ENCODE assay signal across 37 cellular contexts in genomic region chr11:61272731-61273130, GRCh38. TPM values are rescaled to one million over a fixed set of nuclear protein-coding genes. Genes with fewer than 3 reads are reported as not detected.
"Had no signal": no experiment of that assay in that cellular context is flagged by ENCODE, and none has a peak within 500 bp of the region (broad histone marks: within the 10 kb centered on the region; RNA-seq: fewer than 3 reads in every experiment).

No MANE protein-coding gene starts in this region.

- H3K27me3 ChIP-seq: adrenal gland, body of pancreas, brain microvascular endothelial cell, cardiac muscle cell had no signal

- H3K4me1 ChIP-seq: adrenal gland, body of pancreas had no signal

- H3K4me3 ChIP-seq: adrenal gland, body of pancreas, cardiac muscle cell had no signal

- ATAC-seq: activated CD8-positive, alpha-beta T cell treated with anti-CD3 and anti-CD28 coated beads for 36 hours; activated naive CD4-positive, alpha-beta T cell treated with anti-CD3 and anti-CD28 coated beads, Interleukin-2, amount 50 U/mL, for 72 hours; activated T-cell treated with anti-CD3 and anti-CD28 coated beads, Interleukin-2, amount 50 U/mL, for 4 hours; activated T-cell treated with anti-CD3 and anti-CD28 coated beads, Interleukin-2, amount 50 U/mL, for 72 hours; activated T-helper 17 cell treated with anti-CD3 and anti-CD28 coated beads, Interleukin-2, amount 50 U/mL, for 72 hours; body of pancreas had no signal

- H3K36me3 ChIP-seq: adrenal gland, brain microvascular endothelial cell, cardiac muscle cell had no signal

- H3K27ac ChIP-seq: adrenal gland, body of pancreas, brain microvascular endothelial cell, cardiac muscle cell, VCaP had no signal

- FAIRE-seq: astrocyte, bronchial epithelial cell, TTC549 had no signal

- DNase-seq: activated B cell treated with CpG ODN at 0.5 μM for 24 hours; activated CD4-positive, alpha-beta memory T cell treated with anti-CD3 and anti-CD28 coated beads for 36 hours; activated CD4-positive, alpha-beta T cell treated with anti-CD3 and anti-CD28 coated beads for 4 hours; activated CD4-positive, alpha-beta T cell treated with anti-CD3 and anti-CD28 coated beads, Interleukin-2, amount 10 ng/mL, durations not matched to agents 24 days and 14 days; activated CD4-positive, alpha-beta T cell treated with anti-CD3 and anti-CD28 coated beads, Interleukin-2, amount 50 U/mL, for 1 hour; activated CD4-positive, alpha-beta T cell treated with anti-CD3 and anti-CD28 coated beads, Interleukin-2, amount 50 U/mL, for 4 hours; activated CD4-positive, CD25-positive, alpha-beta regulatory T cell treated with anti-CD3 and anti-CD28 coated beads, Interleukin-2, amount 50 U/mL, for 72 hours; activated CD8-positive, alpha-beta memory T cell treated with anti-CD3 and anti-CD28 coated beads, Interleukin-2, amount 50 U/mL, for 4 hours; activated CD8-positive, alpha-beta T cell treated with anti-CD3 and anti-CD28 coated beads for 36 hours; activated effector memory CD4-positive, alpha-beta T cell treated with anti-CD3 and anti-CD28 coated beads, Interleukin-2, amount 50 U/mL, for 16 hours; activated gamma-delta T cell treated with Interleukin-2 at 50 U/mL for 16 hours; activated naive CD4-positive, alpha-beta T cell; activated naive CD4-positive, alpha-beta T cell treated with anti-CD3 and anti-CD28 coated beads for 36 hours; activated naive CD4-positive, alpha-beta T cell treated with anti-CD3 and anti-CD28 coated beads, Interleukin-2, amount 50 U/mL, for 16 hours; activated naive CD8-positive, alpha-beta T cell treated with anti-CD3 and anti-CD28 coated beads for 36 hours; activated T-cell treated with anti-CD3 and anti-CD28 coated beads for 4 hours; activated T-cell treated with anti-CD3 and anti-CD28 coated beads, Interleukin-2, amount 50 U/mL, for 1 hour; activated T-cell treated with anti-CD3 and anti-CD28 coated beads, Interleukin-2, amount 50 U/mL, for 4 hours; activated T-cell treated with anti-CD3 and anti-CD28 coated beads, Interleukin-2, amount 50 U/mL, for 72 hours; adrenal gland; amniotic stem cell; aorta; body of pancreas; brain microvascular endothelial cell; cerebellar nuclear complex; T-helper 2 cell; T-helper 9 cell had no signal

- H3K9me3 ChIP-seq: adrenal gland, body of pancreas had no signal

RNA-seq across cellular contexts. Expression of gene PGA5, which starts 31.8 kb away (rescaled TPM):
- total RNA-seq: activated B cell treated with CpG ODN at 0.5 μM for 24 hours; activated CD4-positive, alpha-beta memory T cell treated with anti-CD3 and anti-CD28 coated beads for 36 hours; activated CD4-positive, alpha-beta T cell treated with anti-CD3 and anti-CD28 coated beads, Interleukin-2, amount 10 ng/mL, durations not matched to agents 24 days and 14 days; activated CD8-positive, alpha-beta memory T cell treated with anti-CD3 and anti-CD28 coated beads for 36 hours; activated CD8-positive, alpha-beta T cell treated with anti-CD3 and anti-CD28 coated beads for 36 hours; activated naive CD4-positive, alpha-beta T cell treated with anti-CD3 and anti-CD28 coated beads for 36 hours; activated naive CD4-positive, alpha-beta T cell treated with anti-CD3 and anti-CD28 coated beads, Interleukin-2, amount 50 U/mL, for 72 hours; activated naive CD8-positive, alpha-beta T cell treated with anti-CD3 and anti-CD28 coated beads for 36 hours; activated T-cell treated with anti-CD3 and anti-CD28 coated beads, Interleukin-2, amount 50 U/mL, for 4 hours; activated T-cell treated with anti-CD3 and anti-CD28 coated beads, Interleukin-2, amount 50 U/mL, for 72 hours; activated T-helper 1 cell treated with anti-CD3 and anti-CD28 coated beads, Interleukin-12 subunit alpha, Interleukin-12 subunit beta, Interleukin-2, Interleukin-4 antibody, amounts not matched to agents 30 ng/mL and 10 ng/mL and 1 ng/mL, durations not matched to agents 14 hours and 24 hours and 36 hours; activated T-helper 17 cell treated with anti-CD3 and anti-CD28 coated beads, Interleukin-2, amount 50 U/mL, for 72 hours; bronchial epithelial cell; chondrocyte had no signal

RNA-seq across cellular contexts. Expression of gene PGA4, which starts 50.6 kb away (rescaled TPM):
- total RNA-seq: activated B cell treated with CpG ODN at 0.5 μM for 24 hours; activated CD4-positive, alpha-beta memory T cell treated with anti-CD3 and anti-CD28 coated beads for 36 hours; activated CD4-positive, alpha-beta T cell treated with anti-CD3 and anti-CD28 coated beads, Interleukin-2, amount 10 ng/mL, durations not matched to agents 24 days and 14 days; activated CD8-positive, alpha-beta memory T cell treated with anti-CD3 and anti-CD28 coated beads for 36 hours; activated CD8-positive, alpha-beta T cell treated with anti-CD3 and anti-CD28 coated beads for 36 hours; activated naive CD4-positive, alpha-beta T cell treated with anti-CD3 and anti-CD28 coated beads for 36 hours; activated naive CD4-positive, alpha-beta T cell treated with anti-CD3 and anti-CD28 coated beads, Interleukin-2, amount 50 U/mL, for 72 hours; activated naive CD8-positive, alpha-beta T cell treated with anti-CD3 and anti-CD28 coated beads for 36 hours; activated T-cell treated with anti-CD3 and anti-CD28 coated beads, Interleukin-2, amount 50 U/mL, for 4 hours; activated T-cell treated with anti-CD3 and anti-CD28 coated beads, Interleukin-2, amount 50 U/mL, for 72 hours; activated T-helper 1 cell treated with anti-CD3 and anti-CD28 coated beads, Interleukin-12 subunit alpha, Interleukin-12 subunit beta, Interleukin-2, Interleukin-4 antibody, amounts not matched to agents 30 ng/mL and 10 ng/mL and 1 ng/mL, durations not matched to agents 14 hours and 24 hours and 36 hours; activated T-helper 17 cell treated with anti-CD3 and anti-CD28 coated beads, Interleukin-2, amount 50 U/mL, for 72 hours; bronchial epithelial cell; chondrocyte had no signal
